1 cellular context compared by ENCODE assay signal in genomic region chr3:157532529-157533297, GRCh38.
TF ChIP-seq lines count a peak whose summit lies in the region.

No MANE protein-coding gene starts in this region.

TF ChIP-seq in liver, 16 proteins besides CTCF, POLR2A, EP300 and RAD21 (continued from another document):
- TF ChIP-seq, protein P1, sequence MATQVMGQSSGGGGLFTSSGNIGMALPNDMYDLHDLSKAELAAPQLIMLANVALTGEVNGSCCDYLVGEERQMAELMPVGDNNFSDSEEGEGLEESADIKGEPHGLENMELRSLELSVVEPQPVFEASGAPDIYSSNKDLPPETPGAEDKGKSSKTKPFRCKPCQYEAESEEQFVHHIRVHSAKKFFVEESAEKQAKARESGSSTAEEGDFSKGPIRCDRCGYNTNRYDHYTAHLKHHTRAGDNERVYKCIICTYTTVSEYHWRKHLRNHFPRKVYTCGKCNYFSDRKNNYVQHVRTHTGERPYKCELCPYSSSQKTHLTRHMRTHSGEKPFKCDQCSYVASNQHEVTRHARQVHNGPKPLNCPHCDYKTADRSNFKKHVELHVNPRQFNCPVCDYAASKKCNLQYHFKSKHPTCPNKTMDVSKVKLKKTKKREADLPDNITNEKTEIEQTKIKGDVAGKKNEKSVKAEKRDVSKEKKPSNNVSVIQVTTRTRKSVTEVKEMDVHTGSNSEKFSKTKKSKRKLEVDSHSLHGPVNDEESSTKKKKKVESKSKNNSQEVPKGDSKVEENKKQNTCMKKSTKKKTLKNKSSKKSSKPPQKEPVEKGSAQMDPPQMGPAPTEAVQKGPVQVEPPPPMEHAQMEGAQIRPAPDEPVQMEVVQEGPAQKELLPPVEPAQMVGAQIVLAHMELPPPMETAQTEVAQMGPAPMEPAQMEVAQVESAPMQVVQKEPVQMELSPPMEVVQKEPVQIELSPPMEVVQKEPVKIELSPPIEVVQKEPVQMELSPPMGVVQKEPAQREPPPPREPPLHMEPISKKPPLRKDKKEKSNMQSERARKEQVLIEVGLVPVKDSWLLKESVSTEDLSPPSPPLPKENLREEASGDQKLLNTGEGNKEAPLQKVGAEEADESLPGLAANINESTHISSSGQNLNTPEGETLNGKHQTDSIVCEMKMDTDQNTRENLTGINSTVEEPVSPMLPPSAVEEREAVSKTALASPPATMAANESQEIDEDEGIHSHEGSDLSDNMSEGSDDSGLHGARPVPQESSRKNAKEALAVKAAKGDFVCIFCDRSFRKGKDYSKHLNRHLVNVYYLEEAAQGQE (IDR thresholded peaks at IDR 0.05) = no peak
- TF ChIP-seq MAX (IDR thresholded peaks at IDR 0.05) (no peak), SP1 (IDR thresholded peaks at IDR 0.05) (no peak), NR2F2 (IDR thresholded peaks at IDR 0.05) (no peak), HNF4G (IDR thresholded peaks at IDR 0.05) (no peak), FOXA2 (IDR thresholded peaks at IDR 0.05) (no peak)
